Comparison of ENCODE assay signal across 28 cellular contexts in genomic region chr15:75589071-75589470, GRCh38.
"Had no signal": no experiment of that assay in that cellular context is flagged by ENCODE, and none has a peak within 500 bp of the region (broad histone marks: within the 10 kb centered on the region; RNA-seq: fewer than 3 reads in every experiment).

No MANE protein-coding gene starts in this region.

- H3K27ac Mint-ChIP-seq: natural killer cell; nephron; neural progenitor cell; progenitor cell of endocrine pancreas; stimulated activated effector memory CD8-positive, alpha-beta T cell treated with anti-CD3 and anti-CD28 coated beads, Interleukin-12 subunit alpha, Interleukin-12 subunit beta, amount 100 ng/mL, for 72 hours; stimulated activated naive B cell treated with anti-CD40 and anti-IgM and Interleukin-4, amounts not matched to agents 10 μg/mL and 1 μg/mL and 100 μg/mL, for 72 hours; stimulated activated naive CD8-positive, alpha-beta T cell treated with anti-CD3 and anti-CD28 coated beads, Interleukin-15, Interleukin-2, amounts not matched to agents 100 ng/mL and 50 ng/mL, for 24 hours; type B pancreatic cell had no signal

- H3K36me3 ChIP-seq: neural progenitor cell, ovary, right lobe of liver, thoracic aorta, thyroid gland, uterus had no signal

- H3K4me3 ChIP-seq: neural progenitor cell, ovary, psoas muscle, right lobe of liver, sigmoid colon, stomach, thoracic aorta, thyroid gland, tibial nerve, upper lobe of right lung, uterus had no signal

- H3K79me2 ChIP-seq: parathyroid adenoma had no signal

- H3K4me3 Mint-ChIP-seq: natural killer cell; nephron; neural progenitor cell; stimulated activated effector memory CD8-positive, alpha-beta T cell treated with anti-CD3 and anti-CD28 coated beads, Interleukin-12 subunit alpha, Interleukin-12 subunit beta, amount 100 ng/mL, for 72 hours; stimulated activated naive B cell treated with anti-CD40 and anti-IgM and Interleukin-4, amounts not matched to agents 10 μg/mL and 1 μg/mL and 100 μg/mL, for 72 hours; stimulated activated naive CD8-positive, alpha-beta T cell treated with anti-CD3 and anti-CD28 coated beads, Interleukin-15, Interleukin-2, amounts not matched to agents 100 ng/mL and 50 ng/mL, for 24 hours; type B pancreatic cell had no signal

- H3K27ac ChIP-seq: neural progenitor cell, ovary, parathyroid adenoma, psoas muscle, right lobe of liver, sigmoid colon, stomach, thoracic aorta, thyroid gland, tibial nerve, upper lobe of right lung, uterus had no signal

- H3K27me3 ChIP-seq: neural progenitor cell, ovary, right lobe of liver, sigmoid colon, stomach, thyroid gland, tibial nerve, upper lobe of right lung, uterus had no signal

- H3K9me3 ChIP-seq: ovary, psoas muscle, right lobe of liver, sigmoid colon, stomach, thoracic aorta, thyroid gland, tibial nerve, upper lobe of right lung, uterus had no signal

- H3K36me3 Mint-ChIP-seq: natural killer cell had no signal

- H2AFZ ChIP-seq: neural progenitor cell, parathyroid adenoma had no signal

- H3K4me2 ChIP-seq: neural progenitor cell had no signal

- H3K4me1 Mint-ChIP-seq: natural killer cell; stimulated activated effector memory CD8-positive, alpha-beta T cell treated with anti-CD3 and anti-CD28 coated beads, Interleukin-12 subunit alpha, Interleukin-12 subunit beta, amount 100 ng/mL, for 72 hours had no signal

- DNase-seq: natural killer cell; occipital lobe; ovary; posterior cingulate gyrus; psoas muscle; right cardiac atrium; right lobe of liver; sigmoid colon; small intestine; stimulated activated CD4-positive, alpha-beta T cell treated with anti-CD3 and anti-CD28 coated beads, Interleukin-15, amount 100 ng/mL, for 24 hours; stimulated activated CD4-positive, alpha-beta T cell treated with anti-CD3 and anti-CD28 coated beads, Interleukin-2, amount 100 ng/mL, for 24 hours; stimulated activated CD4-positive, alpha-beta T cell treated with anti-CD3 and anti-CD28 coated beads, Interleukin-2, amount 100 ng/mL, for 48 hours; stimulated activated CD4-positive, alpha-beta T cell treated with anti-CD3 and anti-CD28 coated beads, Interleukin-4, amount 100 ng/mL, for 24 hours; stimulated activated naive B cell treated with anti-CD40 and anti-IgM and Interleukin-4, amounts not matched to agents 10 μg/mL and 1 μg/mL and 100 μg/mL, for 72 hours; stimulated activated naive CD4-positive, alpha-beta T cell treated with Interleukin-2 at 50 U/mL for 16 hours; stomach; thyroid gland; upper lobe of right lung; uterus had no signal

- H3K9ac ChIP-seq: neural progenitor cell, parathyroid adenoma had no signal

- ATAC-seq: natural killer cell; psoas muscle; right cardiac atrium; right lobe of liver; stimulated activated effector memory CD8-positive, alpha-beta T cell treated with anti-CD3 and anti-CD28 coated beads, Interleukin-12 subunit alpha, Interleukin-12 subunit beta, amount 100 ng/mL, for 72 hours; stimulated activated naive B cell treated with anti-CD40 and anti-IgM and Interleukin-4, amounts not matched to agents 10 μg/mL and 1 μg/mL and 100 μg/mL, for 72 hours; upper lobe of right lung had no signal

- H3K4me1 ChIP-seq: neural progenitor cell, parathyroid adenoma, right lobe of liver, tibial nerve, upper lobe of right lung, uterus had no signal

- H3K27me3 Mint-ChIP-seq: progenitor cell of endocrine pancreas; stimulated activated naive B cell treated with anti-CD40 and anti-IgM and Interleukin-4, amounts not matched to agents 10 μg/mL and 1 μg/mL and 100 μg/mL, for 72 hours; stimulated activated naive CD8-positive, alpha-beta T cell treated with anti-CD3 and anti-CD28 coated beads, Interleukin-15, Interleukin-2, amounts not matched to agents 100 ng/mL and 50 ng/mL, for 24 hours; type B pancreatic cell had no signal
